In genomic region chr19:21912654-21913053, GRCh38 we compare ENCODE assay signal across 2 cellular contexts.
TF ChIP-seq lines count a peak whose summit lies in the region.

No MANE protein-coding gene starts in this region.

TF ChIP-seq in GM23338, 12 proteins besides CTCF, POLR2A, EP300 and RAD21:
- TF ChIP-seq ZNF462 (CRISPR knock-in tag; IDR thresholded peaks at IDR 0.05) = no peak
- TF ChIP-seq CREB1 (CRISPR knock-in tag; IDR thresholded peaks at IDR 0.05; ENCODE audit: low read depth) = no peak
- TF ChIP-seq NANOG (IDR thresholded peaks at IDR 0.05; ENCODE audit: borderline replicate concordance) = no peak
- no peak for TF ChIP-seq EZH2phosphoT487 (IDR thresholded peaks at IDR 0.05; ENCODE audit: unreplicated experiment)
- TF ChIP-seq REST (IDR thresholded peaks at IDR 0.05; ENCODE audit: unreplicated experiment) = no peak
- TF ChIP-seq POLR2AphosphoS5 (IDR thresholded peaks at IDR 0.05; ENCODE audit: low read depth) = no peak
- TF ChIP-seq ZNF114 (CRISPR knock-in tag; IDR thresholded peaks at IDR 0.05) = no peak
- no peak for TF ChIP-seq ETS1 (IDR thresholded peaks at IDR 0.05)
- TF ChIP-seq STAT1 (IDR thresholded peaks at IDR 0.05; ENCODE audit: unreplicated experiment) = no peak
- no peak for TF ChIP-seq EZH2 (IDR thresholded peaks at IDR 0.05; ENCODE audit: low read depth, unreplicated experiment)
- no peak for TF ChIP-seq ZNF331 (CRISPR knock-in tag; IDR thresholded peaks at IDR 0.05; ENCODE audit: low read depth)
- no peak for TF ChIP-seq JUNB (IDR thresholded peaks at IDR 0.05; ENCODE audit: unreplicated experiment)

TF ChIP-seq in K562, 482 proteins besides CTCF, POLR2A, EP300 and RAD21 (continued from another document):
- TF ChIP-seq DNMT1 (IDR thresholded peaks at IDR 0.05) (no peak), HLTF (IDR thresholded peaks at IDR 0.05) (no peak), U2AF1 (optimal IDR thresholded peaks at IDR 0.05; ENCODE audit: low read depth, low read length) (no peak), NCOA1 (IDR thresholded peaks at IDR 0.05; ENCODE audit: low read depth) (no peak), SNIP1 (IDR thresholded peaks at IDR 0.05; ENCODE audit: low read depth) (no peak), ZNF583 (CRISPR knock-in tag; IDR thresholded peaks at IDR 0.05) (no peak), SIX5 (IDR thresholded peaks at IDR 0.05; ENCODE audit: borderline replicate concordance in 1 of 2, insufficient read depth in 1 of 2, low read depth in 1 of 2, low read length in 2 of 2) (no peak)
